ENCODE assay signal across 8 cellular contexts in genomic region chr9:15142903-15143534, GRCh38.
A peak's percentile ranks its signal among the peaks of the same experiment; 100 is the strongest.
DNase-seq lines count a peak whose midpoint lies in the region; ATAC-seq, FAIRE-seq and TF ChIP-seq lines count a peak whose summit lies in the region.

No MANE protein-coding gene starts in this region.

- RAD21 ChIA-PET in GM12878 (lab: Charles Lee; ENCODE audit: unreplicated experiment) = no interaction called here

- no TSS peak for BruUV-seq in GM12878 (replicated peaks; lab: Mats Ljungman, UMichigan)

- no peak overlapping the region for H3K4me2 ChIP-seq in GM12878 (ENCODE audit: control insufficient read depth, insufficient read depth)

- H3K4me1 ChIP-seq in GM12878 (ENCODE audit: control insufficient read depth, insufficient read depth, low read length) = no peaks in the 10 kb centered on the region

- ATAC-seq in GM19351 (IDR thresholded peaks at IDR 0.05; ENCODE audit: unreplicated experiment) (peak; percentile 98), HG03196 (IDR thresholded peaks at IDR 0.05; ENCODE audit: unreplicated experiment) (peak; percentile 88), GM12878 (peak; percentile 92)

- H3K9me3 ChIP-seq in GM12878 (replicated peaks; ENCODE audit: control insufficient read depth, insufficient read depth, low read length) = no peaks in the 10 kb centered on the region

- 42% methylated on average over 6 of the region's 6 CpGs for WGBS in GM12878 (ENCODE audit: insufficient coverage, insufficient replicate concordance, low lambda C conversion rate, missing lambda C conversion rate)

- POLR2A ChIA-PET in GM12878 (lab: Charles Lee) = no interaction called here

- TF ChIP-seq CTCF in GM12878 (IDR thresholded peaks at IDR 0.05 in 2 of 3, conservative IDR thresholded peaks at IDR 0.05 in 1 of 3; ENCODE audit: control insufficient read depth in 2 of 3, extremely low read depth in 1 of 3, insufficient read depth in 1 of 3, low read depth in 3 of 3, low read length in 3 of 3) = peak; percentile 72 to 83 (median 80)

- H4K20me1 ChIP-seq in GM12878 (ENCODE audit: control insufficient read depth, insufficient read depth) = no peaks in the 10 kb centered on the region

- no peak overlapping the region for H3K4me3 ChIP-seq in GM12878

- H3K36me3 ChIP-seq in GM12878 (ENCODE audit: control insufficient read depth in 2 of 2, insufficient read depth in 2 of 2, low read length in 1 of 2) = no peaks in the 10 kb centered on the region

- FAIRE-seq in GM12878 (lab: Jason Lieb, UNC) = peak; percentile 90

- intact Hi-C loops in GM12878 (cut with micrococcal nuclease; ENCODE audit: unreplicated experiment) = no loop called here

- CTCF ChIA-PET in GM12878 (lab: Yijun Ruan, JAX) = interaction anchor here (0.6 to 1.3 kb wide), 4 partner anchors 16 to 164 kb away, joined by 3 to 4 read pairs (median 3); partner anchors contain the start of gene TTC39B

- TF ChIP-seq EP300 in GM12878 (IDR thresholded peaks at IDR 0.05; ENCODE audit: borderline replicate concordance in 1 of 2, control insufficient read depth in 1 of 2, low read depth in 2 of 2, low read length in 2 of 2) = no peak

- no peak overlapping the region for H2AFZ ChIP-seq in GM12878 (ENCODE audit: control insufficient read depth, low read depth, low read length)

- SMC1A ChIA-PET in GM12878 (lab: Charles Lee; ENCODE audit: uncharacterized antibody, unreplicated experiment) = interaction anchor here (0.9 to 1.0 kb wide), 2 partner anchors 8 to 89 kb away, joined by 3 to 4 read pairs; no protein-coding TSS in a partner anchor

- H3K79me2 ChIP-seq in GM12878 (ENCODE audit: control insufficient read depth, insufficient read depth, low read length) = no peaks in the 10 kb centered on the region

- no peaks in the 10 kb centered on the region for H3K27me3 ChIP-seq in GM12878 (replicated peaks in 1 of 2; ENCODE audit: control insufficient read depth in 2 of 2, insufficient read depth in 2 of 2, low read length in 1 of 2)

- no peak overlapping the region for H3K27ac ChIP-seq in GM12878 (ENCODE audit: control insufficient read depth, insufficient read depth)

- no peak overlapping the region for H3K9ac ChIP-seq in GM12878 (ENCODE audit: control insufficient read depth, insufficient read depth, low read length)

- in situ Hi-C loops in GM12878 (cut with MboI) = loop anchor here (25.0 kb wide), 1 partner anchor 681 kb away; no protein-coding TSS in a partner anchor

- peak; percentile 63 for DNase-seq in EH (ENCODE audit: low read depth)
- DNase-seq in NCI-H446 treated with DMSO at 0.1 percent for 48 hours (lab: John Stamatoyannopoulos, UW) = peak; percentile 65
- no peak for DNase-seq in GM12878 (ENCODE audit: low read depth, low spot score)
- peak; percentile 76 for DNase-seq in iPS-NIHi7 (ENCODE audit: extremely low spot score)
- DNase-seq in superior temporal gyrus (ENCODE audit: extremely low spot score) = peak; percentile 84
- DNase-seq in activated gamma-delta T cell (lab: John Stamatoyannopoulos, UW) = no peak

- TF ChIP-seq POLR2A in GM12878 (IDR thresholded peaks at IDR 0.05; ENCODE audit: low read depth, low read length) = no peak

- peak; percentile 43 for TF ChIP-seq RAD21 in GM12878 (IDR thresholded peaks at IDR 0.05; ENCODE audit: insufficient read depth, low read depth, low read length)

TF ChIP-seq in GM12878, 131 proteins besides CTCF, POLR2A, EP300 and RAD21:
- TF ChIP-seq STAT3 (IDR thresholded peaks at IDR 0.05; ENCODE audit: low read depth, low read length) (no peak), E2F4 (IDR thresholded peaks at IDR 0.05; ENCODE audit: low read depth, low read length) (no peak), NKRF (conservative IDR thresholded peaks at IDR 0.05) (no peak), RBBP5 (conservative IDR thresholded peaks at IDR 0.05) (no peak), SMC3 (IDR thresholded peaks at IDR 0.05; ENCODE audit: borderline replicate concordance, low read length) (peak; percentile 45; the same call in 1 of the 2 replicates), NFXL1 (IDR thresholded peaks at IDR 0.05; ENCODE audit: borderline replicate concordance) (no peak)

Comparison
In these comparisons a context has a peak if more than half of its experiments do, and no peak if none do; other contexts are left out.
1. DNase-seq: peak in EH (single experiment), NCI-H446 treated with DMSO at 0.1 percent for 48 hours (single experiment), iPS-NIHi7 (single experiment) and superior temporal gyrus (single experiment); none in GM12878 (single experiment) and activated gamma-delta T cell (single experiment).
2. Peak in every context shown above with its lines, with median percentiles within 50 percentile points of each other: ATAC-seq.